Comparison of ENCODE assay signal across 28 cellular contexts in the genomic region with DNA sequence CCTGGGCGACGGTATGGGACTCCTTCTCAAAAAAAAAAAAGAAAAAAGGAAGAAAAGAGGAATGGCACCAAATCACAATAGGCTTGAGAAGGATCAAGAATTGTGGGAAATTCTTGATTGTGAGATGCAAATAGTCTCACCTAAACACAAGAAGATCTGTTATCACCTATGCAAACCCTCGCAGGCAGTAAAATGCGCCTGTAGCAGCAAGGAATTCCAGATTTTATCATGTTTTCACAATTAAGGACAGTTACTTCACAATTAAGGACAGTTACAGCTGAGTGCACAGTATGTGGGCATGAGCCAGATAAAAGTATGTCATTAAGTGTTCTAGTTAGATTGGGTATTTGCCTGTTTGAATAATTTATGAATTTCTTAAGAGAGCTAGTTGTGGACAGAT.
"Had no signal": no experiment of that assay in that cellular context is flagged by ENCODE, and none has a peak within 500 bp of the region (broad histone marks: within the 10 kb centered on the region; RNA-seq: fewer than 3 reads in every experiment).

No MANE protein-coding gene starts in this region.

- H3K36me3 Mint-ChIP-seq: stimulated activated effector memory CD8-positive, alpha-beta T cell treated with anti-CD3 and anti-CD28 coated beads, Interleukin-12 subunit alpha, Interleukin-12 subunit beta, amount 100 ng/mL, for 72 hours; stimulated activated memory B cell treated with anti-CD40 and anti-IgM and Interleukin-4, amounts not matched to agents 10 μg/mL and 1 μg/mL and 100 μg/mL, for 72 hours; stimulated activated naive B cell treated with anti-CD40 and anti-IgM and Interleukin-4, amounts not matched to agents 10 μg/mL and 1 μg/mL and 100 μg/mL, for 72 hours; type B pancreatic cell had no signal

- H3K27me3 Mint-ChIP-seq: stimulated activated memory B cell treated with anti-CD40 and anti-IgM and Interleukin-4, amounts not matched to agents 10 μg/mL and 1 μg/mL and 100 μg/mL, for 72 hours; stimulated activated naive B cell treated with anti-CD40 and anti-IgM and Interleukin-4, amounts not matched to agents 10 μg/mL and 1 μg/mL and 100 μg/mL, for 72 hours; stimulated activated naive CD8-positive, alpha-beta T cell treated with anti-CD3 and anti-CD28 coated beads, Interleukin-15, amount 100 ng/mL, for 72 hours; stimulated activated naive CD8-positive, alpha-beta T cell treated with anti-CD3 and anti-CD28 coated beads, Interleukin-15, Interleukin-2, amounts not matched to agents 100 ng/mL and 50 ng/mL, for 24 hours had no signal

- ATAC-seq: stimulated activated effector memory CD8-positive, alpha-beta T cell treated with anti-CD3 and anti-CD28 coated beads, Interleukin-12 subunit alpha, Interleukin-12 subunit beta, amount 100 ng/mL, for 72 hours; stimulated activated memory B cell treated with anti-CD40 and anti-IgM and Interleukin-4, amounts not matched to agents 10 μg/mL and 1 μg/mL and 100 μg/mL, for 72 hours; stimulated activated naive B cell treated with anti-CD40 and anti-IgM and Interleukin-4, amounts not matched to agents 10 μg/mL and 1 μg/mL and 100 μg/mL, for 72 hours; stimulated activated naive CD8-positive, alpha-beta T cell treated with anti-CD3 and anti-CD28 coated beads, Interleukin-15, amount 100 ng/mL, for 72 hours; stimulated activated naive CD8-positive, alpha-beta T cell treated with anti-CD3 and anti-CD28 coated beads, Interleukin-15, Interleukin-2, amounts not matched to agents 100 U/mL and 50 U/mL, for 24 hours; upper lobe of right lung had no signal

- H3K4me1 Mint-ChIP-seq: stimulated activated effector memory CD8-positive, alpha-beta T cell treated with anti-CD3 and anti-CD28 coated beads, Interleukin-12 subunit alpha, Interleukin-12 subunit beta, amount 100 ng/mL, for 72 hours; stimulated activated memory B cell treated with anti-CD40 and anti-IgM and Interleukin-4, amounts not matched to agents 10 μg/mL and 1 μg/mL and 100 μg/mL, for 72 hours; stimulated activated naive B cell treated with anti-CD40 and anti-IgM and Interleukin-4, amounts not matched to agents 10 μg/mL and 1 μg/mL and 100 μg/mL, for 72 hours; stimulated activated naive CD8-positive, alpha-beta T cell treated with anti-CD3 and anti-CD28 coated beads, Interleukin-15, amount 100 ng/mL, for 72 hours had no signal

- H3K27me3 ChIP-seq: stomach, suprapubic skin, testis, thyroid gland, tibial artery, tibial nerve, transverse colon, upper lobe of left lung, upper lobe of right lung, uterus, vagina had no signal

- H3K9me3 Mint-ChIP-seq: stimulated activated memory B cell treated with anti-CD40 and anti-IgM and Interleukin-4, amounts not matched to agents 10 μg/mL and 1 μg/mL and 100 μg/mL, for 72 hours; stimulated activated naive B cell treated with anti-CD40 and anti-IgM and Interleukin-4, amounts not matched to agents 10 μg/mL and 1 μg/mL and 100 μg/mL, for 72 hours; type B pancreatic cell had no signal

- H3K4me3 ChIP-seq: stomach, suprapubic skin, testis, thoracic aorta, thyroid gland, tibial artery, tibial nerve, transverse colon, upper lobe of left lung, upper lobe of right lung, uterus, vagina had no signal

- H3K36me3 ChIP-seq: stomach, suprapubic skin, thoracic aorta, thyroid gland, tibial artery, tibial nerve, transverse colon, upper lobe of left lung, upper lobe of right lung, uterus, vagina had no signal

- H3K27ac Mint-ChIP-seq: stimulated activated effector memory CD8-positive, alpha-beta T cell treated with anti-CD3 and anti-CD28 coated beads, Interleukin-12 subunit alpha, Interleukin-12 subunit beta, amount 100 ng/mL, for 72 hours; stimulated activated memory B cell treated with anti-CD40 and anti-IgM and Interleukin-4, amounts not matched to agents 10 μg/mL and 1 μg/mL and 100 μg/mL, for 72 hours; stimulated activated naive B cell treated with anti-CD40 and anti-IgM and Interleukin-4, amounts not matched to agents 10 μg/mL and 1 μg/mL and 100 μg/mL, for 72 hours; stimulated activated naive CD8-positive, alpha-beta T cell treated with anti-CD3 and anti-CD28 coated beads, Interleukin-15, amount 100 ng/mL, for 72 hours; stimulated activated naive CD8-positive, alpha-beta T cell treated with anti-CD3 and anti-CD28 coated beads, Interleukin-15, Interleukin-2, amounts not matched to agents 100 ng/mL and 50 ng/mL, for 24 hours; type B pancreatic cell had no signal

- H3K4me3 Mint-ChIP-seq: stimulated activated effector memory CD8-positive, alpha-beta T cell treated with anti-CD3 and anti-CD28 coated beads, Interleukin-12 subunit alpha, Interleukin-12 subunit beta, amount 100 ng/mL, for 72 hours; stimulated activated memory B cell treated with anti-CD40 and anti-IgM and Interleukin-4, amounts not matched to agents 10 μg/mL and 1 μg/mL and 100 μg/mL, for 72 hours; stimulated activated naive B cell treated with anti-CD40 and anti-IgM and Interleukin-4, amounts not matched to agents 10 μg/mL and 1 μg/mL and 100 μg/mL, for 72 hours; stimulated activated naive CD8-positive, alpha-beta T cell treated with anti-CD3 and anti-CD28 coated beads, Interleukin-15, amount 100 ng/mL, for 72 hours; stimulated activated naive CD8-positive, alpha-beta T cell treated with anti-CD3 and anti-CD28 coated beads, Interleukin-15, Interleukin-2, amounts not matched to agents 100 ng/mL and 50 ng/mL, for 24 hours; type B pancreatic cell had no signal

- H3K27ac ChIP-seq: stomach, suprapubic skin, testis, thoracic aorta, thyroid gland, tibial artery, tibial nerve, transverse colon, upper lobe of left lung, upper lobe of right lung, uterus, vagina had no signal

- DNase-seq: stimulated activated CD4-positive, alpha-beta T cell treated with anti-CD3 and anti-CD28 coated beads, Interleukin-2, amount 100 ng/mL, for 48 hours; stimulated activated CD4-positive, alpha-beta T cell treated with anti-CD3 and anti-CD28 coated beads, Interleukin-4, amount 100 ng/mL, for 1 hour; stimulated activated CD4-positive, alpha-beta T cell treated with anti-CD3 and anti-CD28 coated beads, Interleukin-4, amount 100 ng/mL, for 24 hours; stimulated activated CD4-positive, alpha-beta T cell treated with anti-CD3 and anti-CD28 coated beads, Interleukin-4, amount 100 ng/mL, for 4 hours; stimulated activated CD8-positive, alpha-beta memory T cell treated with anti-CD3 and anti-CD28 coated beads, Interleukin-4, amount 100 ng/mL, for 48 hours; stimulated activated naive B cell treated with anti-CD40 and anti-IgM and Interleukin-4, amounts not matched to agents 10 μg/mL and 1 μg/mL and 100 μg/mL, for 72 hours; stimulated activated naive CD4-positive, alpha-beta T cell; stimulated activated naive CD4-positive, alpha-beta T cell treated with Interleukin-2 at 50 U/mL for 16 hours; stimulated activated naive CD8-positive, alpha-beta T cell treated with anti-CD3 and anti-CD28 coated beads, Interleukin-15, amount 100 ng/mL, for 72 hours; stimulated activated naive CD8-positive, alpha-beta T cell treated with anti-CD3 and anti-CD28 coated beads, Interleukin-15, Interleukin-2, amounts not matched to agents 100 U/mL and 50 U/mL, for 24 hours; stomach; substantia nigra; testis; thyroid gland; tibial artery; transverse colon; trophoblast cell; upper lobe of left lung; upper lobe of right lung; uterus had no signal

- H3K4me1 ChIP-seq: stomach, suprapubic skin, testis, thyroid gland, tibial artery, tibial nerve, transverse colon, upper lobe of left lung, upper lobe of right lung, uterus, vagina had no signal
